35 cellular contexts compared by ENCODE assay signal in genomic region chr20:5207138-5207537, GRCh38.
DNase-seq lines count a peak whose midpoint lies in the region; ATAC-seq, FAIRE-seq and TF ChIP-seq lines count a peak whose summit lies in the region.
"Had no signal": no experiment of that assay in that cellular context is flagged by ENCODE, and none has a peak within 500 bp of the region (broad histone marks: within the 10 kb centered on the region; RNA-seq: fewer than 3 reads in every experiment).

No MANE protein-coding gene starts in this region.

- no peak overlapping the region for H3K4me3 Mint-ChIP-seq in stimulated activated effector memory CD8-positive, alpha-beta T cell treated with anti-CD3 and anti-CD28 coated beads, Interleukin-12 subunit alpha, Interleukin-12 subunit beta, amount 100 ng/mL, for 72 hours
- H3K4me3 Mint-ChIP-seq: B cell; CD14-positive monocyte; CD4-positive, alpha-beta memory T cell; CD4-positive, alpha-beta T cell; CD4-positive, CD25-positive, alpha-beta regulatory T cell; CD8-positive, alpha-beta T cell had no signal

- H3K4me3 ChIP-seq in HepG2 (replicated peaks in 1 of 3; ENCODE audit: insufficient read depth in 1 of 3, low read depth in 2 of 3, low read length in 3 of 3) = no peak overlapping the region
- no peak overlapping the region for H3K4me3 ChIP-seq in right lobe of liver
- H3K4me3 ChIP-seq in K562 = no peak overlapping the region
- H3K4me3 ChIP-seq: A549; BLaER1; BLaER1 treated with 17β-estradiol and CSF1 and Interleukin-3, amounts not matched to agents 10 nM and 100 nM had no signal

- H3K79me2 ChIP-seq in HepG2 (ENCODE audit: insufficient read depth, low read length) (no peaks in the 10 kb centered on the region), K562 (ENCODE audit: control insufficient read depth, insufficient read depth, low read length) (no peaks in the 10 kb centered on the region)

- TF ChIP-seq EP300 in HepG2 (IDR thresholded peaks at IDR 0.05; ENCODE audit: low read depth in 2 of 2, low read length in 2 of 2) (no peak), HepG2 (CRISPR knock-in tag; IDR thresholded peaks at IDR 0.05; ENCODE audit: borderline replicate concordance) (no peak), K562 (IDR thresholded peaks at IDR 0.05; ENCODE audit: low read length) (no peak)

- TF ChIP-seq RAD21 in HepG2 (CRISPR knock-in tag; IDR thresholded peaks at IDR 0.05) (no peak), K562 (CRISPR knock-in tag; conservative IDR thresholded peaks at IDR 0.05 in 1 of 2, IDR thresholded peaks at IDR 0.05 in 1 of 2) (no peak)

- no peaks in the 10 kb centered on the region for H3K36me3 Mint-ChIP-seq in stimulated activated effector memory CD8-positive, alpha-beta T cell treated with anti-CD3 and anti-CD28 coated beads, Interleukin-12 subunit alpha, Interleukin-12 subunit beta, amount 100 ng/mL, for 72 hours

- no peaks in the 10 kb centered on the region for H3K9me1 ChIP-seq in K562 (ENCODE audit: control insufficient read depth, insufficient read depth, low read length)

- POLR2A ChIA-PET in HepG2 (lab: Yijun Ruan, JAX) (interaction anchor here (1.8 kb wide), 1 partner anchor 80 kb away, joined by 7 read pairs; the partner anchor contains the start of gene CDS2), K562 (lab: Yijun Ruan, JAX) (interaction anchor here (0.9 kb wide), 1 partner anchor 343 kb away, joined by 4 read pairs; no protein-coding TSS in a partner anchor)

- in situ Hi-C loops in HepG2 (cut with HindIII; ENCODE audit: extremely low pct_ligation_motif_present, low pct_unique_long_range_greater_than_20kb) = loop anchor here (5.0 kb wide), 1 partner anchor 240 kb away; no protein-coding TSS in a partner anchor
- in situ Hi-C loops in K562 (cut with MboI) = no loop called here

- no peak for TF ChIP-seq POLR2A in HepG2 (IDR thresholded peaks at IDR 0.05; ENCODE audit: insufficient read depth in 1 of 2, low read depth in 2 of 2, low read length in 2 of 2)
- TF ChIP-seq POLR2A in right lobe of liver (IDR thresholded peaks at IDR 0.05) = no peak
- TF ChIP-seq POLR2A in K562 (conservative IDR thresholded peaks at IDR 0.05) = no peak
- no peak for TF ChIP-seq POLR2A in GM18505 (IDR thresholded peaks at IDR 0.05; ENCODE audit: borderline replicate concordance, extremely low read depth, insufficient read depth, insufficient read length)

- H3K4me1 ChIP-seq in HepG2 (ENCODE audit: insufficient read depth, low read length) = peaks cover 47% of the 10 kb centered on the region
- peaks cover under 1 to 33% (median 11%) of the 10 kb centered on the region in 4 donors for H3K4me1 ChIP-seq in right lobe of liver
- H3K4me1 ChIP-seq in K562 (replicated peaks in 1 of 2; ENCODE audit: control insufficient read depth in 2 of 2, insufficient read depth in 2 of 2, low read length in 2 of 2) = no peaks in the 10 kb centered on the region; a peak in 1 of 5 replicates
- H3K4me1 ChIP-seq: A549, BE2C, Caco-2 had no signal

- H4K20me1 ChIP-seq in HepG2 (ENCODE audit: insufficient read depth, low read length) (no peaks in the 10 kb centered on the region), K562 (replicated peaks; ENCODE audit: control insufficient read depth, insufficient read depth, low read length) (0 out of 2 replicates have a peak, but pooled peaks cover 3% of the 10 kb centered on the region)
- H4K20me1 ChIP-seq: BLaER1; BLaER1 treated with 17β-estradiol and CSF1 and Interleukin-3, amounts not matched to agents 10 nM and 100 nM had no signal

- no peak overlapping the region for H3K9ac ChIP-seq in HepG2 (ENCODE audit: insufficient read depth, low read depth, low read length)
- no peak overlapping the region for H3K9ac ChIP-seq in K562 (ENCODE audit: insufficient read depth in 1 of 2, low read depth in 2 of 2, low read length in 2 of 2)
- H3K9ac ChIP-seq: BLaER1; BLaER1 treated with 17β-estradiol and CSF1 and Interleukin-3, amounts not matched to agents 10 nM and 100 nM had no signal

- H3K27me3 ChIP-seq in HepG2 (ENCODE audit: control insufficient read depth in 1 of 2, insufficient read depth in 2 of 2, low read length in 2 of 2) (no peaks in the 10 kb centered on the region), right lobe of liver (no peaks in the 10 kb centered on the region), K562 (ENCODE audit: control insufficient read depth in 2 of 2, insufficient read depth in 2 of 2, low read length in 2 of 2) (no peaks in the 10 kb centered on the region)
- H3K27me3 ChIP-seq: BE2C; BLaER1; BLaER1 treated with 17β-estradiol and CSF1 and Interleukin-3, amounts not matched to agents 10 nM and 100 nM had no signal

- H3K4me2 ChIP-seq in HepG2 (ENCODE audit: low read depth, low read length) (no peak overlapping the region), K562 (ENCODE audit: insufficient read depth, low read length) (no peak overlapping the region)
- H3K4me2 ChIP-seq: A549 had no signal

- H3K36me3 ChIP-seq in HepG2 (replicated peaks in 1 of 2; ENCODE audit: control insufficient read depth in 1 of 2, insufficient read depth in 2 of 2, low read length in 2 of 2) = no peaks in the 10 kb centered on the region
- H3K36me3 ChIP-seq in right lobe of liver = no peaks in the 10 kb centered on the region
- no peaks in the 10 kb centered on the region for H3K36me3 ChIP-seq in K562 (ENCODE audit: control insufficient read depth, insufficient read depth, low read length)
- H3K36me3 ChIP-seq: BE2C had no signal

- intact Hi-C loops in HepG2 (cut with micrococcal nuclease; ENCODE audit: unreplicated experiment) = no loop called here
- intact Hi-C loops in right lobe of liver (cut with DNase I) = loop anchor here (10.0 kb wide), 2 partner anchors 238 to 248 kb away; no protein-coding TSS in a partner anchor
- intact Hi-C loops in K562 (cut with micrococcal nuclease) = no loop called here

- no peak for DNase-seq in HepG2 (ENCODE audit: low spot score)
- DNase-seq in right lobe of liver = no peak
- no peak for DNase-seq in K562 (ENCODE audit: extremely low read depth in 1 of 4, low spot score in 3 of 4)
- DNase-seq in stimulated activated effector memory CD8-positive, alpha-beta T cell treated with anti-CD3 and anti-CD28 coated beads, Interleukin-12 subunit alpha, Interleukin-12 subunit beta, amount 100 ng/mL, for 72 hours (ENCODE audit: low spot score in 2 of 2) = no peak
- DNase-seq: 8988T; ACHN; AML-193; BE2C; C1 segment of cervical spinal cord; Caco-2; Calu3; CD4-positive, alpha-beta memory T cell; CD4-positive, alpha-beta T cell; CD4-positive, CD25-positive, alpha-beta regulatory T cell; CD8-positive, alpha-beta memory T cell; COR-L47; DMS 273 treated with DMSO at 0.1 percent for 48 hours; DMS153; DMS53; DMS79; DMS79 treated with DMSO at 0.1 percent for 48 hours; DND-41; EL had no signal

- H3K4me1 Mint-ChIP-seq in stimulated activated effector memory CD8-positive, alpha-beta T cell treated with anti-CD3 and anti-CD28 coated beads, Interleukin-12 subunit alpha, Interleukin-12 subunit beta, amount 100 ng/mL, for 72 hours = no peaks in the 10 kb centered on the region
- H3K4me1 Mint-ChIP-seq: B cell, CD14-positive monocyte had no signal

- H3K9me3 Mint-ChIP-seq in stimulated activated effector memory CD8-positive, alpha-beta T cell treated with anti-CD3 and anti-CD28 coated beads, Interleukin-12 subunit alpha, Interleukin-12 subunit beta, amount 100 ng/mL, for 72 hours = no peaks in the 10 kb centered on the region
- H3K9me3 Mint-ChIP-seq: CD4-positive, alpha-beta T cell; CD8-positive, alpha-beta memory T cell; CD8-positive, alpha-beta T cell had no signal

- FAIRE-seq in HepG2 (lab: Jason Lieb, UNC) (no peak), K562 (lab: Jason Lieb, UNC) (no peak)
- FAIRE-seq: A204.1, A549, D721Med had no signal

- ATAC-seq in HepG2 (no peak), right lobe of liver (no peak), K562 (no peak), GM19397 (IDR thresholded peaks at IDR 0.05; ENCODE audit: unreplicated experiment) (no peak), GM18505 (IDR thresholded peaks at IDR 0.05; ENCODE audit: unreplicated experiment) (no peak)
- no peak for ATAC-seq in stimulated activated effector memory CD8-positive, alpha-beta T cell treated with anti-CD3 and anti-CD28 coated beads, Interleukin-12 subunit alpha, Interleukin-12 subunit beta, amount 100 ng/mL, for 72 hours
- ATAC-seq: A549; CD8-positive, alpha-beta T cell had no signal

- H3K9me3 ChIP-seq in HepG2 (ENCODE audit: low read length) (no peaks in the 10 kb centered on the region), right lobe of liver (no peaks in the 10 kb centered on the region), K562 (replicated peaks; ENCODE audit: control insufficient read depth, insufficient read depth, low read depth, low read length) (no peaks in the 10 kb centered on the region)
- H3K9me3 ChIP-seq: A549, BE2C, Caco-2 had no signal

- H3K27ac Mint-ChIP-seq in stimulated activated effector memory CD8-positive, alpha-beta T cell treated with anti-CD3 and anti-CD28 coated beads, Interleukin-12 subunit alpha, Interleukin-12 subunit beta, amount 100 ng/mL, for 72 hours = peak overlapping the region; percentile 29
- H3K27ac Mint-ChIP-seq: B cell; CD14-positive monocyte; CD4-positive, alpha-beta memory T cell; CD4-positive, alpha-beta T cell; CD8-positive, alpha-beta memory T cell; CD8-positive, alpha-beta T cell had no signal

- H3K27ac ChIP-seq in HepG2 (ENCODE audit: extremely low read length, insufficient read depth, low read length) (no peak overlapping the region), right lobe of liver (no peak overlapping the region), K562 (ENCODE audit: extremely low read depth, low read depth, low read length) (no peak overlapping the region)
- H3K27ac ChIP-seq: 22Rv1; A549; BLaER1; BLaER1 treated with 17β-estradiol and CSF1 and Interleukin-3, amounts not matched to agents 10 nM and 100 nM; C4-2B had no signal

- TF ChIP-seq CTCF in HepG2 (CRISPR knock-in tag; IDR thresholded peaks at IDR 0.05) = no peak
- TF ChIP-seq CTCF in right lobe of liver (IDR thresholded peaks at IDR 0.05) = no peak
- no peak for TF ChIP-seq CTCF in K562 (IDR thresholded peaks at IDR 0.05 in 2 of 3, conservative IDR thresholded peaks at IDR 0.05 in 1 of 3; ENCODE audit: insufficient read depth in 2 of 3, low read depth in 1 of 3, low read length in 3 of 3)

- CTCF ChIA-PET in HepG2 (lab: Yijun Ruan, JAX; ENCODE audit: low intra/inter-chr PET ratio, low total read pairs) (interaction anchor here (4.4 kb wide), 1 partner anchor 14 kb away, joined by 66 read pairs; no protein-coding TSS in a partner anchor), K562 (lab: Yijun Ruan, JAX; ENCODE audit: low intra/inter-chr PET ratio) (no interaction called here)

- H2AFZ ChIP-seq in HepG2 (ENCODE audit: low read length) (no peak overlapping the region), K562 (ENCODE audit: low read depth, low read length) (no peak overlapping the region)

- no TSS peak for BruUV-seq in HepG2 (replicated peaks; lab: Mats Ljungman, UMichigan)
- no TSS peak for BruUV-seq in K562 (replicated peaks; lab: Mats Ljungman, UMichigan)

TF ChIP-seq in HepG2, 621 proteins besides CTCF, POLR2A, EP300 and RAD21 (continues in another document):
- TF ChIP-seq ZNF121 (CRISPR knock-in tag; IDR thresholded peaks at IDR 0.05) = peak; percentile 62; the same call in 1 of the 2 replicates

TF ChIP-seq in K562, 482 proteins besides CTCF, POLR2A, EP300 and RAD21:
- peak; percentile 53 for TF ChIP-seq ZNF121 (CRISPR knock-in tag; conservative IDR thresholded peaks at IDR 0.05)
- no peak for TF ChIP-seq CEBPB (tag; IDR thresholded peaks at IDR 0.05)

Comparison
In these comparisons a context has a peak if more than half of its experiments do, and no peak if none do; other contexts are left out.
1. intact Hi-C loops: an anchor here in right lobe of liver (10.0 kb wide); none called in HepG2 and K562.
2. Of the 241 proteins assayed by ChIP-seq in both HepG2 and K562: peak only in HepG2: none; only in K562: none; in both: ZNF121; in neither: 240.